32 cellular contexts compared by ENCODE assay signal in genomic region chr6:76532647-76533046, GRCh38.
"Had no signal": no experiment of that assay in that cellular context is flagged by ENCODE, and none has a peak within 500 bp of the region (broad histone marks: within the 10 kb centered on the region; RNA-seq: fewer than 3 reads in every experiment).

No MANE protein-coding gene starts in this region.

- H3K36me3 ChIP-seq: MG63, SJCRH30 had no signal

- DNase-seq: Kasumi-1, MG63, NCI-H1048, NCI-H1092 treated with DMSO at 0.1 percent for 48 hours, NCI-H1105 treated with DMSO at 0.1 percent for 48 hours, NCI-H1417, NCI-H1436, NCI-H146, NCI-H1694, NCI-H187, NCI-H1930, NCI-H2029 treated with DMSO at 0.1 percent for 48 hours, NCI-H2081 treated with DMSO at 0.1 percent for 48 hours, NCI-H2107, NCI-H2171, NCI-H226, NCI-H446 treated with DMSO at 0.1 percent for 48 hours, NCI-H510A, NCI-H524, NCI-H526, NCI-H69, NCI-H748 treated with DMSO at 0.1 percent for 48 hours, NCI-H82, PC-9, RPMI8226, SHP77, SIG-M5, SJCRH30, T-cell had no signal

- H3K27me3 ChIP-seq: MG63, SJCRH30 had no signal

- H2AFZ ChIP-seq: PC-9 had no signal

- H3K4me3 ChIP-seq: MG63, PC-9, SJCRH30, SK-N-MC had no signal

- H3K9me3 ChIP-seq: MG63, SJCRH30 had no signal

- H3K4me1 ChIP-seq: SJCRH30 had no signal

- ATAC-seq: Panc1, SK-N-SH treated with all-trans-retinoic acid at 6 μM for 48 hours, T-cell had no signal

- H3K4me2 ChIP-seq: PC-9 had no signal

- H3K27ac ChIP-seq: PC-9, SJCRH30, SK-N-MC had no signal
